9 cellular contexts compared by ENCODE assay signal in genomic region chr2:158191569-158191968, GRCh38.
DNase-seq lines count a peak whose midpoint lies in the region; ATAC-seq and TF ChIP-seq lines count a peak whose summit lies in the region.
"Had no signal": no experiment of that assay in that cellular context is flagged by ENCODE, and none has a peak within 500 bp of the region (broad histone marks: within the 10 kb centered on the region; RNA-seq: fewer than 3 reads in every experiment).

No MANE protein-coding gene starts in this region.

- H3K27me3 ChIP-seq in smooth muscle cell (ENCODE audit: low read depth), result no peaks in the 10 kb centered on the region

- no peaks in the 10 kb centered on the region for H3K36me3 ChIP-seq in smooth muscle cell (ENCODE audit: low read depth)

- peak overlapping the region; percentile 0 for H3K9ac ChIP-seq in smooth muscle cell (ENCODE audit: low read depth)

- no peak overlapping the region for H3K27ac Mint-ChIP-seq in activated CD4-positive, alpha-beta T cell treated with anti-CD3 and anti-CD28 coated beads for 36 hours
- peak overlapping the region; percentile 72 for H3K27ac Mint-ChIP-seq in activated T-helper 17 cell treated with anti-CD3 and anti-CD28 coated beads, Interleukin-2, amount 50 U/mL, for 72 hours

- peak overlapping the region; percentile 46 for H3K27ac ChIP-seq in smooth muscle cell (ENCODE audit: low read depth)

- no peak for TF ChIP-seq CTCF in smooth muscle cell (IDR thresholded peaks at IDR 0.05; ENCODE audit: borderline replicate concordance, insufficient read depth, poor library complexity, severe bottlenecking)

- H3K4me2 ChIP-seq in smooth muscle cell, result peak overlapping the region; percentile 70

- DNase-seq in activated CD4-positive, alpha-beta T cell treated with anti-CD3 and anti-CD28 coated beads for 36 hours, result no peak
- no peak for DNase-seq in activated CD4-positive, alpha-beta T cell treated with anti-CD3 and anti-CD28 coated beads, Interleukin-2, amount 50 U/mL, for 4 hours
- DNase-seq in smooth muscle cell (lab: John Stamatoyannopoulos, UW; ENCODE audit: unreplicated experiment), result no peak
- no peak for DNase-seq in iPS-NIHi7 (ENCODE audit: extremely low spot score)
- DNase-seq in NCI-H524 (lab: John Stamatoyannopoulos, UW), result no peak
- no peak for DNase-seq in inferior parietal cortex (ENCODE audit: extremely low spot score)

- no peaks in the 10 kb centered on the region for H3K9me3 ChIP-seq in smooth muscle cell (replicated peaks; ENCODE audit: low read depth)

- peaks cover 21% of the 10 kb centered on the region for H3K4me1 ChIP-seq in smooth muscle cell (ENCODE audit: low read depth)

- intact Hi-C loops in activated CD4-positive, alpha-beta T cell treated with anti-CD3 and anti-CD28 coated beads for 36 hours (cut with DNase I, micrococcal nuclease), result loop anchor here (5.0 to 10.0 kb wide), 4 partner anchors 203 to 927 kb away; partner anchors contain the start of genes CCDC148 (in 2 of the 2) and PKP4 (in 2 of the 2)

- no peaks in the 10 kb centered on the region for H3F3A ChIP-seq in smooth muscle cell (ENCODE audit: low read depth)

- peak overlapping the region; percentile 15 for H3K4me3 Mint-ChIP-seq in activated CD4-positive, alpha-beta T cell treated with anti-CD3 and anti-CD28 coated beads for 36 hours
- H3K4me3 Mint-ChIP-seq in activated T-helper 17 cell treated with anti-CD3 and anti-CD28 coated beads, Interleukin-2, amount 50 U/mL, for 72 hours, result peak overlapping the region; percentile 49

- WGBS in smooth muscle cell (ENCODE audit: low lambda C conversion rate), result 36% methylated on average over 2 of the region's 2 CpGs

- POLR2A ChIA-PET in activated CD4-positive, alpha-beta T cell treated with anti-CD3 and anti-CD28 coated beads for 36 hours (lab: Charles Lee), result no interaction called here

- ATAC-seq in activated CD4-positive, alpha-beta T cell treated with anti-CD3 and anti-CD28 coated beads for 36 hours, result peak; percentile 57
- peak; percentile 31 for ATAC-seq in HG02943 (IDR thresholded peaks at IDR 0.05; ENCODE audit: low read depth, unreplicated experiment)
- peak; percentile 32 for ATAC-seq in activated T-helper 17 cell treated with anti-CD3 and anti-CD28 coated beads, Interleukin-2, amount 50 U/mL, for 72 hours (replicated peaks)

- CTCF ChIA-PET in activated CD4-positive, alpha-beta T cell treated with anti-CD3 and anti-CD28 coated beads for 36 hours (lab: Charles Lee), result interaction anchor here (0.8 to 2.5 kb wide), 6 partner anchors 8 to 554 kb away, joined by 3 to 7 read pairs (median 4); no protein-coding TSS in a partner anchor

- no peak overlapping the region for H2AFZ ChIP-seq in smooth muscle cell (ENCODE audit: low read depth)

- H4K20me1 ChIP-seq in smooth muscle cell (ENCODE audit: low read depth), result no peaks in the 10 kb centered on the region

- H3K27me3 Mint-ChIP-seq in activated CD4-positive, alpha-beta T cell treated with anti-CD3 and anti-CD28 coated beads for 36 hours, result peaks cover 32% of the 10 kb centered on the region
- peaks cover 8% of the 10 kb centered on the region for H3K27me3 Mint-ChIP-seq in activated T-helper 17 cell treated with anti-CD3 and anti-CD28 coated beads, Interleukin-2, amount 50 U/mL, for 72 hours

- H3K4me3 ChIP-seq in smooth muscle cell, result peak overlapping the region; percentile 14

- no peaks in the 10 kb centered on the region for H3K79me2 ChIP-seq in smooth muscle cell (ENCODE audit: low read depth)

- H3K36me3 Mint-ChIP-seq in activated CD4-positive, alpha-beta T cell treated with anti-CD3 and anti-CD28 coated beads for 36 hours (ENCODE audit: low read depth), result no peaks in the 10 kb centered on the region
- H3K36me3 Mint-ChIP-seq in activated T-helper 17 cell treated with anti-CD3 and anti-CD28 coated beads, Interleukin-2, amount 50 U/mL, for 72 hours (ENCODE audit: low read depth), result no peaks in the 10 kb centered on the region
- H3K36me3 Mint-ChIP-seq: CD4-positive, CD25-positive, alpha-beta regulatory T cell had no signal

- peaks cover 31% of the 10 kb centered on the region for H3K4me1 Mint-ChIP-seq in activated CD4-positive, alpha-beta T cell treated with anti-CD3 and anti-CD28 coated beads for 36 hours
- H3K4me1 Mint-ChIP-seq in activated T-helper 17 cell treated with anti-CD3 and anti-CD28 coated beads, Interleukin-2, amount 50 U/mL, for 72 hours, result peaks cover 14% of the 10 kb centered on the region

- H3K9me3 Mint-ChIP-seq in activated CD4-positive, alpha-beta T cell treated with anti-CD3 and anti-CD28 coated beads for 36 hours (ENCODE audit: low read depth), result no peaks in the 10 kb centered on the region
- no peaks in the 10 kb centered on the region for H3K9me3 Mint-ChIP-seq in activated T-helper 17 cell treated with anti-CD3 and anti-CD28 coated beads, Interleukin-2, amount 50 U/mL, for 72 hours
- H3K9me3 Mint-ChIP-seq: CD4-positive, CD25-positive, alpha-beta regulatory T cell had no signal
